ENCODE assay signal across 28 cellular contexts in the genomic region with DNA sequence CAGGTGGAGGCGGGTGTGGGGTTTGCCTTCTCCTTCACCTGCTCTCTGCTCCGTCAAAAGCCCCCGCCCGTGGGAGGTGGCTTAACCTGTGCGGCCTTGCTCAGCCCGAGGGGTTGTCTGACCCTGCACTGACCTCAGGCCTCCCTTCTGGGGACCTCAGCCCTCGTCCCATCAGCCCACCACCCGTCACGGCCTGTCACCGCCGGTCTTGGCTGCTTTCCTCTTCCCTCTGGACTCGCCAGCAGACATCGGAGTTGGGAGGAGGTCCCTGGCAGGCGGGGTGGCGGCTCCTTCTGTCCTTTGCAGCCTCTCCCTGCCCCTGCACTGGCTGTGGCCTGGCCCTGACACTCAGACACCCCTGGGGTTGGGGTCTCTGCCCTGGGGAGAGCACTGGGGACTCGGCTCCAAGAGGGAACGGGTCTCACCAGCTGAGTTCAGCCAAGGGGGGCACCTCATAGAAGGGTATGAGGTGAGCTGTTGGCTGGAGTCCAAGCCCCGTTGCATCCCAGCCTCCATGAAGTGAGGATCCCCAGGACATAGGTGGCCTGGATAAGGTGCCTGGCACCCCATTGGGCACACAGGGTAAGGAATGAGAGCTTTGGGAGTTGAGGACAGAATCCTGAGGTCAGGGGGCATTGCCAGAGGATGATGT.
DNase-seq lines count a peak whose midpoint lies in the region; FAIRE-seq and TF ChIP-seq lines count a peak whose summit lies in the region.
"Had no signal": no experiment of that assay in that cellular context is flagged by ENCODE, and none has a peak within 500 bp of the region (broad histone marks: within the 10 kb centered on the region; RNA-seq: fewer than 3 reads in every experiment).

No MANE protein-coding gene starts in this region.

- no peaks in the 10 kb centered on the region for H3K36me3 Mint-ChIP-seq in CD14-positive monocyte
- H3K36me3 Mint-ChIP-seq in astrocyte (ENCODE audit: low read depth, unreplicated experiment), result no peaks in the 10 kb centered on the region
- peaks cover 1% of the 10 kb centered on the region for H3K36me3 Mint-ChIP-seq in nephron (ENCODE audit: low read depth)
- H3K36me3 Mint-ChIP-seq: activated naive CD8-positive, alpha-beta T cell treated with anti-CD3 and anti-CD28 coated beads for 36 hours had no signal

- peaks cover 4% of the 10 kb centered on the region for H3K4me1 ChIP-seq in astrocyte (ENCODE audit: insufficient read depth, low read length)
- H3K4me1 ChIP-seq: heart right ventricle, parathyroid adenoma, right lobe of liver, stomach, transverse colon had no signal

- no peak overlapping the region for H3K27ac ChIP-seq in astrocyte (ENCODE audit: low read depth, low read length)
- H3K27ac ChIP-seq: heart right ventricle, parathyroid adenoma, PC-9, right lobe of liver, stomach, transverse colon had no signal

- TF ChIP-seq CTCF in CD14-positive monocyte (IDR thresholded peaks at IDR 0.05) (no peak), astrocyte (IDR thresholded peaks at IDR 0.05; ENCODE audit: insufficient read depth, low read depth, low read length) (no peak), nephron (IDR thresholded peaks at IDR 0.05; ENCODE audit: unreplicated experiment in 3 of 3) (no peak)

- H3K79me2 ChIP-seq in astrocyte (ENCODE audit: insufficient read depth, low read length), result no peaks in the 10 kb centered on the region
- H3K79me2 ChIP-seq: parathyroid adenoma had no signal

- no peaks in the 10 kb centered on the region for H3K36me3 ChIP-seq in astrocyte (ENCODE audit: insufficient read depth, low read length)
- H3K36me3 ChIP-seq: heart right ventricle, right lobe of liver, stomach, transverse colon had no signal

- H2AFZ ChIP-seq in astrocyte (ENCODE audit: low read depth, low read length), result no peak overlapping the region
- H2AFZ ChIP-seq: parathyroid adenoma, PC-9 had no signal

- DNase-seq in CD14-positive monocyte (ENCODE audit: low spot score), result peak; percentile 37
- peak; percentile 62 for DNase-seq in ELF-1 (ENCODE audit: low read depth, low spot score)
- DNase-seq in astrocyte (ENCODE audit: low read depth), result no peak
- no peak for DNase-seq in LoVo (ENCODE audit: low spot score)
- no peak for DNase-seq in DMS 273 (lab: John Stamatoyannopoulos, UW; ENCODE audit: unreplicated experiment)
- DNase-seq in AG08396 (ENCODE audit: low spot score), result no peak
- no peak for DNase-seq in stimulated activated naive CD4-positive, alpha-beta T cell treated with Interleukin-2 at 50 U/mL for 16 hours (lab: John Stamatoyannopoulos, UW)
- DNase-seq: activated CD4-positive, alpha-beta T cell treated with anti-CD3 and anti-CD28 coated beads, Interleukin-2, amount 50 U/mL, for 1 hour; activated naive CD8-positive, alpha-beta T cell treated with anti-CD3 and anti-CD28 coated beads for 36 hours; effector CD4-positive, alpha-beta T cell; heart right ventricle; KBM-7; MM.1S; naive thymus-derived CD4-positive, alpha-beta T cell; NCI-H1436 treated with DMSO at 0.1 percent for 48 hours; NCI-H226; NK-92 treated with Interleukin-12 subunit alpha and Interleukin-12 subunit beta, amount 100 ng/mL, for 24 hours; PC-9; stomach; SW 1271; T1000; transverse colon had no signal

- H3K27ac Mint-ChIP-seq in CD14-positive monocyte (no peak overlapping the region), astrocyte (ENCODE audit: unreplicated experiment) (no peak overlapping the region), nephron (peak overlapping the region; percentile 92 to 95 (median 94))
- H3K27ac Mint-ChIP-seq: activated naive CD8-positive, alpha-beta T cell treated with anti-CD3 and anti-CD28 coated beads for 36 hours; activated T-helper 17 cell treated with anti-CD3 and anti-CD28 coated beads, Interleukin-2, amount 50 U/mL, for 72 hours; naive thymus-derived CD4-positive, alpha-beta T cell; WTC11 had no signal

- peaks cover 5 to 13% (median 5%) of the 10 kb centered on the region in 3 donors for H3K27me3 Mint-ChIP-seq in CD14-positive monocyte (ENCODE audit: low read depth in 3 of 3)
- peaks cover 10% of the 10 kb centered on the region for H3K27me3 Mint-ChIP-seq in astrocyte (ENCODE audit: low read depth, unreplicated experiment)
- H3K27me3 Mint-ChIP-seq in nephron (ENCODE audit: low read depth), result peaks cover 32% of the 10 kb centered on the region

- H3K4me3 ChIP-seq in astrocyte (ENCODE audit: insufficient read depth, low read depth, low read length), result no peak overlapping the region
- H3K4me3 ChIP-seq: heart right ventricle, PC-9, right lobe of liver, stomach, transverse colon had no signal

- H3K9me3 Mint-ChIP-seq in CD14-positive monocyte, result peaks cover 0 to 15% (median 10%) of the 10 kb centered on the region in 7 donors
- H3K9me3 Mint-ChIP-seq in astrocyte (ENCODE audit: unreplicated experiment), result peaks cover 5% of the 10 kb centered on the region
- H3K9me3 Mint-ChIP-seq in nephron, result peaks cover 12% of the 10 kb centered on the region

- no peaks in the 10 kb centered on the region for H4K20me1 ChIP-seq in astrocyte (ENCODE audit: insufficient read depth, low read length)

- H3K4me2 ChIP-seq in astrocyte (ENCODE audit: low read length), result peak overlapping the region; percentile 11
- H3K4me2 ChIP-seq: PC-9 had no signal

- no peaks in the 10 kb centered on the region for H3K27me3 ChIP-seq in astrocyte (ENCODE audit: insufficient read depth, low read length)
- H3K27me3 ChIP-seq: right lobe of liver had no signal

- intact Hi-C loops in CD14-positive monocyte (cut with micrococcal nuclease), result no loop called here

- H3K4me3 Mint-ChIP-seq in CD14-positive monocyte (no peak overlapping the region), astrocyte (ENCODE audit: unreplicated experiment) (no peak overlapping the region), nephron (no peak overlapping the region)
- H3K4me3 Mint-ChIP-seq: activated naive CD8-positive, alpha-beta T cell treated with anti-CD3 and anti-CD28 coated beads for 36 hours; activated T-helper 17 cell treated with anti-CD3 and anti-CD28 coated beads, Interleukin-2, amount 50 U/mL, for 72 hours; central memory CD8-positive, alpha-beta T cell; naive thymus-derived CD4-positive, alpha-beta T cell; WTC11 had no signal

- no peaks in the 10 kb centered on the region for H3K9me3 ChIP-seq in astrocyte (ENCODE audit: insufficient read depth, low read depth, low read length)
- H3K9me3 ChIP-seq: right lobe of liver, transverse colon had no signal

- FAIRE-seq in astrocyte (lab: Jason Lieb, UNC), result no peak

- no peak overlapping the region for H3K9ac ChIP-seq in astrocyte (ENCODE audit: low read length)
- H3K9ac ChIP-seq: parathyroid adenoma had no signal

- no peaks in the 10 kb centered on the region for H3K4me1 Mint-ChIP-seq in CD14-positive monocyte
- H3K4me1 Mint-ChIP-seq in astrocyte (ENCODE audit: low read depth, unreplicated experiment), result peaks cover 15% of the 10 kb centered on the region
- peaks cover 19% of the 10 kb centered on the region for H3K4me1 Mint-ChIP-seq in nephron
- H3K4me1 Mint-ChIP-seq: activated naive CD8-positive, alpha-beta T cell treated with anti-CD3 and anti-CD28 coated beads for 36 hours; activated T-helper 17 cell treated with anti-CD3 and anti-CD28 coated beads, Interleukin-2, amount 50 U/mL, for 72 hours; central memory CD8-positive, alpha-beta T cell; WTC11 had no signal

Comparison
In these comparisons a context has a peak if more than half of its experiments do, and no peak if none do; other contexts are left out.
1. DNase-seq: peak in CD14-positive monocyte (single experiment) and ELF-1 (single experiment); none in astrocyte (single experiment), LoVo (single experiment), DMS 273 (single experiment), AG08396 (single experiment) and stimulated activated naive CD4-positive, alpha-beta T cell treated with Interleukin-2 at 50 U/mL for 16 hours (single experiment).
2. H3K27ac Mint-ChIP-seq: peak in nephron (3 of 3); none in CD14-positive monocyte (0 of 7) and astrocyte (single experiment).